Comparison of ENCODE assay signal across 1 cellular context in the genomic region with DNA sequence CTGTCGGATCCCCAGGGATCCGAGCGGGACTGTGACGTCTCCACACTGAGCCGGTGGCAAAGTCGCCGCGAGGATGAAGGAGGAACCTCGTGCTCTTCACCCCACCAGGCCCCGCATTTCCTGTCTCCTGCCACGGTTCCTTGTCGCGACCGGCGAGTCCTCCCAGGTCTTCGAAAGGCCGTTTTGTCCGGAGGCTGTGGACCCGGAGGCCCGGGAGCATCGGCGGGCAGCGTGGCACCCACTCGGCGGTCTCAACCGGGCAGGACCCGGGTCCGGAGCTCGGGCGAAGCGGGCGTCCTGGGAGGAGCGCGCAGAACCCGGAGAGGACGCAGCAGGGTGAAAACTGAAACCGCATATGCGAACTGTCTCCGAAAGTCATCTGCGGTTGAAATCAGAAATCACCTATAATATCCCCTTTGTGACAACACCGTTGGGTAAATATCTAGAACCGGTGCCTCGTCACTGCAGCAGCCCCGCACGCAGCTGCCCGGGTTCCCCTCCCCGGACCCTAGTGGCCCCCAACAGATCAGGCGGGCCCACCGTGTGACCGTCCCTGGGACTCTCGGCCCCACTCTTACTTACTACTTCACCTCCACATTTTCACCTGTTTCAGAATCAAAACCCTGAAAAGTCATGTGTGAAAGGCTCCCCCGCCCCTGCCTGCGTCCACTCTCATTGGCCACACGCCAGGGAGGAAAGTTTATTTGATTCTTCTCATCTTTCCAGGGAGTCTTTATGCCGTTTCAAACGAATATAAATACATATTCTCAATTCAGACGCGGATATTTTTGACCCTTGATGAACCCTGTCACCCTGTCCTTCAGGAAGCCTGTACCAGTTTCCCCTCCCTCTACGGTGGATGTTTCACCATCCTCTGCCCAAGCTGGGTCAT.
A peak's percentile ranks its signal among the peaks of the same experiment; 100 is the strongest.
TF ChIP-seq lines count a peak whose summit lies in the region.

No MANE protein-coding gene starts in this region.

TF ChIP-seq in GM12878, 131 proteins besides CTCF, POLR2A, EP300 and RAD21 (continues in another document):
- TF ChIP-seq, protein P1, sequence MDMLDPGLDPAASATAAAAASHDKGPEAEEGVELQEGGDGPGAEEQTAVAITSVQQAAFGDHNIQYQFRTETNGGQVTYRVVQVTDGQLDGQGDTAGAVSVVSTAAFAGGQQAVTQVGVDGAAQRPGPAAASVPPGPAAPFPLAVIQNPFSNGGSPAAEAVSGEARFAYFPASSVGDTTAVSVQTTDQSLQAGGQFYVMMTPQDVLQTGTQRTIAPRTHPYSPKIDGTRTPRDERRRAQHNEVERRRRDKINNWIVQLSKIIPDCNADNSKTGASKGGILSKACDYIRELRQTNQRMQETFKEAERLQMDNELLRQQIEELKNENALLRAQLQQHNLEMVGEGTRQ (IDR thresholded peaks at IDR 0.05; ENCODE audit: borderline replicate concordance, low read depth, low read length): no peak
- TF ChIP-seq, protein P2, sequence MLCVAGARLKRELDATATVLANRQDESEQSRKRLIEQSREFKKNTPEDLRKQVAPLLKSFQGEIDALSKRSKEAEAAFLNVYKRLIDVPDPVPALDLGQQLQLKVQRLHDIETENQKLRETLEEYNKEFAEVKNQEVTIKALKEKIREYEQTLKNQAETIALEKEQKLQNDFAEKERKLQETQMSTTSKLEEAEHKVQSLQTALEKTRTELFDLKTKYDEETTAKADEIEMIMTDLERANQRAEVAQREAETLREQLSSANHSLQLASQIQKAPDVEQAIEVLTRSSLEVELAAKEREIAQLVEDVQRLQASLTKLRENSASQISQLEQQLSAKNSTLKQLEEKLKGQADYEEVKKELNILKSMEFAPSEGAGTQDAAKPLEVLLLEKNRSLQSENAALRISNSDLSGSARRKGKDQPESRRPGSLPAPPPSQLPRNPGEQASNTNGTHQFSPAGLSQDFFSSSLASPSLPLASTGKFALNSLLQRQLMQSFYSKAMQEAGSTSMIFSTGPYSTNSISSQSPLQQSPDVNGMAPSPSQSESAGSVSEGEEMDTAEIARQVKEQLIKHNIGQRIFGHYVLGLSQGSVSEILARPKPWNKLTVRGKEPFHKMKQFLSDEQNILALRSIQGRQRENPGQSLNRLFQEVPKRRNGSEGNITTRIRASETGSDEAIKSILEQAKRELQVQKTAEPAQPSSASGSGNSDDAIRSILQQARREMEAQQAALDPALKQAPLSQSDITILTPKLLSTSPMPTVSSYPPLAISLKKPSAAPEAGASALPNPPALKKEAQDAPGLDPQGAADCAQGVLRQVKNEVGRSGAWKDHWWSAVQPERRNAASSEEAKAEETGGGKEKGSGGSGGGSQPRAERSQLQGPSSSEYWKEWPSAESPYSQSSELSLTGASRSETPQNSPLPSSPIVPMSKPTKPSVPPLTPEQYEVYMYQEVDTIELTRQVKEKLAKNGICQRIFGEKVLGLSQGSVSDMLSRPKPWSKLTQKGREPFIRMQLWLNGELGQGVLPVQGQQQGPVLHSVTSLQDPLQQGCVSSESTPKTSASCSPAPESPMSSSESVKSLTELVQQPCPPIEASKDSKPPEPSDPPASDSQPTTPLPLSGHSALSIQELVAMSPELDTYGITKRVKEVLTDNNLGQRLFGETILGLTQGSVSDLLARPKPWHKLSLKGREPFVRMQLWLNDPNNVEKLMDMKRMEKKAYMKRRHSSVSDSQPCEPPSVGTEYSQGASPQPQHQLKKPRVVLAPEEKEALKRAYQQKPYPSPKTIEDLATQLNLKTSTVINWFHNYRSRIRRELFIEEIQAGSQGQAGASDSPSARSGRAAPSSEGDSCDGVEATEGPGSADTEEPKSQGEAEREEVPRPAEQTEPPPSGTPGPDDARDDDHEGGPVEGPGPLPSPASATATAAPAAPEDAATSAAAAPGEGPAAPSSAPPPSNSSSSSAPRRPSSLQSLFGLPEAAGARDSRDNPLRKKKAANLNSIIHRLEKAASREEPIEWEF (IDR thresholded peaks at IDR 0.05; ENCODE audit: insufficient replicate concordance, low read depth, low read length): no peak
- TF ChIP-seq ZNF207 (IDR thresholded peaks at IDR 0.05; ENCODE audit: borderline replicate concordance) (no peak; the same call in 1 of the 2 replicates), SUPT20H (IDR thresholded peaks at IDR 0.05; ENCODE audit: borderline replicate concordance, control insufficient read depth, low read depth, low read length) (no peak), LARP7 (IDR thresholded peaks at IDR 0.05) (no peak), PML (IDR thresholded peaks at IDR 0.05; ENCODE audit: low read length) (peak; percentile 27; the same call in 1 of the 2 replicates), PAX8 (IDR thresholded peaks at IDR 0.05) (no peak), BHLHE40 (IDR thresholded peaks at IDR 0.05; ENCODE audit: borderline replicate concordance in 1 of 2, low read depth in 2 of 2, low read length in 1 of 2) (peak in 1 of 2 experiments; percentile 67; a peak in 2 of 4 replicates), SPI1 (IDR thresholded peaks at IDR 0.05; ENCODE audit: borderline replicate concordance, insufficient read depth, low read depth, low read length) (no peak), SMC3 (IDR thresholded peaks at IDR 0.05; ENCODE audit: borderline replicate concordance, low read length) (no peak), TBL1XR1 (IDR thresholded peaks at IDR 0.05; ENCODE audit: low read depth, low read length) (no peak), CHD4 (IDR thresholded peaks at IDR 0.05) (no peak), ETV6 (conservative IDR thresholded peaks at IDR 0.05 in 1 of 2, IDR thresholded peaks at IDR 0.05 in 1 of 2; ENCODE audit: borderline replicate concordance in 1 of 2, low read depth in 1 of 2) (peak in 1 of 2 experiments; percentile 36; a peak in 1 of 4 replicates), GATAD2B (conservative IDR thresholded peaks at IDR 0.05; ENCODE audit: low read depth) (0 out of 2 replicates have a peak, but pooled peaks have one; percentile 84), FOXK2 (IDR thresholded peaks at IDR 0.05) (no peak), NFIC (IDR thresholded peaks at IDR 0.05; ENCODE audit: low read depth, low read length) (peak; percentile 71; the same call in 1 of the 2 replicates), ASH2L (IDR thresholded peaks at IDR 0.05; ENCODE audit: borderline replicate concordance, low read depth) (no peak), RUNX3 (IDR thresholded peaks at IDR 0.05; ENCODE audit: low read length) (peak; percentile 97), WRNIP1 (IDR thresholded peaks at IDR 0.05; ENCODE audit: borderline replicate concordance, low read depth, low read length) (no peak), CEBPB (IDR thresholded peaks at IDR 0.05; ENCODE audit: borderline replicate concordance in 1 of 2, low read depth in 2 of 2, low read length in 2 of 2) (no peak), YBX1 (IDR thresholded peaks at IDR 0.05) (no peak), EED (IDR thresholded peaks at IDR 0.05; ENCODE audit: low read depth) (peak; percentile 54; the same call in 1 of the 2 replicates), MEF2B (IDR thresholded peaks at IDR 0.05; ENCODE audit: partially characterized antibody, poor library complexity, severe bottlenecking) (peak; percentile 41), DPF2 (IDR thresholded peaks at IDR 0.05) (peak; percentile 85), TCF3 (IDR thresholded peaks at IDR 0.05; ENCODE audit: borderline replicate concordance, insufficient read depth, low read depth, low read length) (peak; percentile 60; the same call in 1 of the 2 replicates), KAT2A (conservative IDR thresholded peaks at IDR 0.05; ENCODE audit: control insufficient read depth, low read depth, low read length) (no peak), TCF12 (IDR thresholded peaks at IDR 0.05; ENCODE audit: low read depth, low read length) (peak; percentile 86), RELA (IDR thresholded peaks at IDR 0.05; ENCODE audit: borderline replicate concordance, partially characterized antibody) (peak; percentile 32), SMARCA5 (IDR thresholded peaks at IDR 0.05) (no peak), POLR2AphosphoS2 (IDR thresholded peaks at IDR 0.05; ENCODE audit: low read depth, low read length) (no peak), SREBF1 (IDR thresholded peaks at IDR 0.05; ENCODE audit: low read length) (no peak), MXI1 (IDR thresholded peaks at IDR 0.05; ENCODE audit: low read depth, low read length) (no peak)
- TF ChIP-seq, protein P3, sequence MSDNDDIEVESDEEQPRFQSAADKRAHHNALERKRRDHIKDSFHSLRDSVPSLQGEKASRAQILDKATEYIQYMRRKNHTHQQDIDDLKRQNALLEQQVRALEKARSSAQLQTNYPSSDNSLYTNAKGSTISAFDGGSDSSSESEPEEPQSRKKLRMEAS (IDR thresholded peaks at IDR 0.05; ENCODE audit: low read depth, low read length): no peak
- TF ChIP-seq, protein P4, sequence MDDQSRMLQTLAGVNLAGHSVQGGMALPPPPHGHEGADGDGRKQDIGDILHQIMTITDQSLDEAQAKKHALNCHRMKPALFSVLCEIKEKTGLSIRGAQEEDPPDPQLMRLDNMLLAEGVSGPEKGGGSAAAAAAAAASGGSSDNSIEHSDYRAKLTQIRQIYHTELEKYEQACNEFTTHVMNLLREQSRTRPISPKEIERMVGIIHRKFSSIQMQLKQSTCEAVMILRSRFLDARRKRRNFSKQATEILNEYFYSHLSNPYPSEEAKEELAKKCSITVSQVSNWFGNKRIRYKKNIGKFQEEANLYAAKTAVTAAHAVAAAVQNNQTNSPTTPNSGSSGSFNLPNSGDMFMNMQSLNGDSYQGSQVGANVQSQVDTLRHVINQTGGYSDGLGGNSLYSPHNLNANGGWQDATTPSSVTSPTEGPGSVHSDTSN (IDR thresholded peaks at IDR 0.05; ENCODE audit: insufficient replicate concordance, low read depth, low read length): no peak
- TF ChIP-seq, protein P5, sequence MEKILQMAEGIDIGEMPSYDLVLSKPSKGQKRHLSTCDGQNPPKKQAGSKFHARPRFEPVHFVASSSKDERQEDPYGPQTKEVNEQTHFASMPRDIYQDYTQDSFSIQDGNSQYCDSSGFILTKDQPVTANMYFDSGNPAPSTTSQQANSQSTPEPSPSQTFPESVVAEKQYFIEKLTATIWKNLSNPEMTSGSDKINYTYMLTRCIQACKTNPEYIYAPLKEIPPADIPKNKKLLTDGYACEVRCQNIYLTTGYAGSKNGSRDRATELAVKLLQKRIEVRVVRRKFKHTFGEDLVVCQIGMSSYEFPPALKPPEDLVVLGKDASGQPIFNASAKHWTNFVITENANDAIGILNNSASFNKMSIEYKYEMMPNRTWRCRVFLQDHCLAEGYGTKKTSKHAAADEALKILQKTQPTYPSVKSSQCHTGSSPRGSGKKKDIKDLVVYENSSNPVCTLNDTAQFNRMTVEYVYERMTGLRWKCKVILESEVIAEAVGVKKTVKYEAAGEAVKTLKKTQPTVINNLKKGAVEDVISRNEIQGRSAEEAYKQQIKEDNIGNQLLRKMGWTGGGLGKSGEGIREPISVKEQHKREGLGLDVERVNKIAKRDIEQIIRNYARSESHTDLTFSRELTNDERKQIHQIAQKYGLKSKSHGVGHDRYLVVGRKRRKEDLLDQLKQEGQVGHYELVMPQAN (conservative IDR thresholded peaks at IDR 0.05): no peak
- TF ChIP-seq, protein P6, sequence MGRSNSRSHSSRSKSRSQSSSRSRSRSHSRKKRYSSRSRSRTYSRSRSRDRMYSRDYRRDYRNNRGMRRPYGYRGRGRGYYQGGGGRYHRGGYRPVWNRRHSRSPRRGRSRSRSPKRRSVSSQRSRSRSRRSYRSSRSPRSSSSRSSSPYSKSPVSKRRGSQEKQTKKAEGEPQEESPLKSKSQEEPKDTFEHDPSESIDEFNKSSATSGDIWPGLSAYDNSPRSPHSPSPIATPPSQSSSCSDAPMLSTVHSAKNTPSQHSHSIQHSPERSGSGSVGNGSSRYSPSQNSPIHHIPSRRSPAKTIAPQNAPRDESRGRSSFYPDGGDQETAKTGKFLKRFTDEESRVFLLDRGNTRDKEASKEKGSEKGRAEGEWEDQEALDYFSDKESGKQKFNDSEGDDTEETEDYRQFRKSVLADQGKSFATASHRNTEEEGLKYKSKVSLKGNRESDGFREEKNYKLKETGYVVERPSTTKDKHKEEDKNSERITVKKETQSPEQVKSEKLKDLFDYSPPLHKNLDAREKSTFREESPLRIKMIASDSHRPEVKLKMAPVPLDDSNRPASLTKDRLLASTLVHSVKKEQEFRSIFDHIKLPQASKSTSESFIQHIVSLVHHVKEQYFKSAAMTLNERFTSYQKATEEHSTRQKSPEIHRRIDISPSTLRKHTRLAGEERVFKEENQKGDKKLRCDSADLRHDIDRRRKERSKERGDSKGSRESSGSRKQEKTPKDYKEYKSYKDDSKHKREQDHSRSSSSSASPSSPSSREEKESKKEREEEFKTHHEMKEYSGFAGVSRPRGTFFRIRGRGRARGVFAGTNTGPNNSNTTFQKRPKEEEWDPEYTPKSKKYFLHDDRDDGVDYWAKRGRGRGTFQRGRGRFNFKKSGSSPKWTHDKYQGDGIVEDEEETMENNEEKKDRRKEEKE (IDR thresholded peaks at IDR 0.05): no peak
- TF ChIP-seq, protein P7, sequence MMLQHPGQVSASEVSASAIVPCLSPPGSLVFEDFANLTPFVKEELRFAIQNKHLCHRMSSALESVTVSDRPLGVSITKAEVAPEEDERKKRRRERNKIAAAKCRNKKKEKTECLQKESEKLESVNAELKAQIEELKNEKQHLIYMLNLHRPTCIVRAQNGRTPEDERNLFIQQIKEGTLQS (IDR thresholded peaks at IDR 0.05; ENCODE audit: borderline replicate concordance, extremely low read depth, low read depth, low read length): no peak
- TF ChIP-seq, protein P8, sequence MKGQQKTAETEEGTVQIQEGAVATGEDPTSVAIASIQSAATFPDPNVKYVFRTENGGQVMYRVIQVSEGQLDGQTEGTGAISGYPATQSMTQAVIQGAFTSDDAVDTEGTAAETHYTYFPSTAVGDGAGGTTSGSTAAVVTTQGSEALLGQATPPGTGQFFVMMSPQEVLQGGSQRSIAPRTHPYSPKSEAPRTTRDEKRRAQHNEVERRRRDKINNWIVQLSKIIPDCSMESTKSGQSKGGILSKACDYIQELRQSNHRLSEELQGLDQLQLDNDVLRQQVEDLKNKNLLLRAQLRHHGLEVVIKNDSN (IDR thresholded peaks at IDR 0.05; ENCODE audit: borderline replicate concordance, extremely low read length, insufficient read depth, low read depth, low read length): no peak
- TF ChIP-seq, protein P9, sequence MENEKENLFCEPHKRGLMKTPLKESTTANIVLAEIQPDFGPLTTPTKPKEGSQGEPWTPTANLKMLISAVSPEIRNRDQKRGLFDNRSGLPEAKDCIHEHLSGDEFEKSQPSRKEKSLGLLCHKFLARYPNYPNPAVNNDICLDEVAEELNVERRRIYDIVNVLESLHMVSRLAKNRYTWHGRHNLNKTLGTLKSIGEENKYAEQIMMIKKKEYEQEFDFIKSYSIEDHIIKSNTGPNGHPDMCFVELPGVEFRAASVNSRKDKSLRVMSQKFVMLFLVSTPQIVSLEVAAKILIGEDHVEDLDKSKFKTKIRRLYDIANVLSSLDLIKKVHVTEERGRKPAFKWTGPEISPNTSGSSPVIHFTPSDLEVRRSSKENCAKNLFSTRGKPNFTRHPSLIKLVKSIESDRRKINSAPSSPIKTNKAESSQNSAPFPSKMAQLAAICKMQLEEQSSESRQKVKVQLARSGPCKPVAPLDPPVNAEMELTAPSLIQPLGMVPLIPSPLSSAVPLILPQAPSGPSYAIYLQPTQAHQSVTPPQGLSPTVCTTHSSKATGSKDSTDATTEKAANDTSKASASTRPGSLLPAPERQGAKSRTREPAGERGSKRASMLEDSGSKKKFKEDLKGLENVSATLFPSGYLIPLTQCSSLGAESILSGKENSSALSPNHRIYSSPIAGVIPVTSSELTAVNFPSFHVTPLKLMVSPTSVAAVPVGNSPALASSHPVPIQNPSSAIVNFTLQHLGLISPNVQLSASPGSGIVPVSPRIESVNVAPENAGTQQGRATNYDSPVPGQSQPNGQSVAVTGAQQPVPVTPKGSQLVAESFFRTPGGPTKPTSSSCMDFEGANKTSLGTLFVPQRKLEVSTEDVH (IDR thresholded peaks at IDR 0.05; ENCODE audit: low read depth, partially characterized antibody): no peak
